1 cellular context compared by ENCODE assay signal in genomic region chr2:38720613-38721241, GRCh38.
TF ChIP-seq lines count a peak whose summit lies in the region.

No MANE protein-coding gene starts in this region.

TF ChIP-seq in HCT116, 20 proteins besides CTCF, POLR2A, EP300 and RAD21 (continued from another document):
- no peak for TF ChIP-seq ZBTB33 (IDR thresholded peaks at IDR 0.05; ENCODE audit: extremely low read depth, insufficient replicate concordance, low read length)
